14 cellular contexts compared by ENCODE assay signal in the genomic region with DNA sequence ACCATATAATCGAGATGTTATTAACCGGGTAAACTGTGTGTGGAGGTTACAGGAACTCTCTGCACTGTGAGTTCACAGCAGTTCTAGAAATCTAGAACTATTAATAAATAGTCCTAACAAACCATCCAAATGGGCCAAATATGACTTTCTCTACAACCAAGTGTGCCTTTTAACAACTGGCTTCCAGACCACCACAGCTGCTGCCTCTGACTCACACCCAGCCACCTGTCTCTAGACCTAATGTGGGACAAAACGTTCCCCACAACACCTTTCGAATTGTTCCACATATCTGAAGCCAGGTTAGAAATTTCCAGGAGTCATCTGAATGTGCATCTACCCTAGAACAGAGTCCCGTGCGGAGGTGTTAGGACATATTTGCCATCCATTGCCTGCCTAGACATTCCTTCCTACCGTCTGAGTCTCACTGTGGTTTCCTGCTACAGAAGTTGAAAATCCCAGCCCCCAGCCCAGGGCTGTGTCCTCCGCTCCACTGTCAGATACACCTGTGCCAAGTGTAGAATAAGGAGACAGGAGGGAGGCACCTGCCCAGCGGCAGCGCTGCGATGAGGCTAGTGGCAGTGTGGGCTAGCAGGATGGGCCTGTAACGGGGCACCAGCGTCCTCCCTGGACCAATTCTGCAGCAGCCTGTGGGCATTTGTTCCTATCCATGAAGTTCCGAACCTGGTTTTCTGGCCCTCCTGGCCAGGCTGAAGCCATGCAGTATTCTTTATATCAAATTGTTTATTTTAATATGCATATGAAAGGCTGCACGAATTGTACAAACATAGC. TPM values are rescaled to one million over a fixed set of nuclear protein-coding genes. Genes with fewer than 3 reads are reported as not detected.
DNase-seq lines count a peak whose midpoint lies in the region; ATAC-seq, FAIRE-seq and TF ChIP-seq lines count a peak whose summit lies in the region.
"Had no signal": no experiment of that assay in that cellular context is flagged by ENCODE, and none has a peak within 500 bp of the region (broad histone marks: within the 10 kb centered on the region; RNA-seq: fewer than 3 reads in every experiment).

No MANE protein-coding gene starts in this region.

- no peak overlapping the region for H3K9ac ChIP-seq in GM12878 (ENCODE audit: control insufficient read depth, insufficient read depth, low read length)

- TF ChIP-seq CTCF in GM12878 (IDR thresholded peaks at IDR 0.05 in 2 of 3, conservative IDR thresholded peaks at IDR 0.05 in 1 of 3; ENCODE audit: control insufficient read depth in 2 of 3, extremely low read depth in 1 of 3, insufficient read depth in 1 of 3, low read depth in 3 of 3, low read length in 3 of 3): no peak

- no peak overlapping the region for H3K4me3 ChIP-seq in GM12878
- H3K4me3 ChIP-seq: A549 had no signal

- no peaks in the 10 kb centered on the region for H4K20me1 ChIP-seq in GM12878 (ENCODE audit: control insufficient read depth, insufficient read depth)

- FAIRE-seq in GM12878 (lab: Jason Lieb, UNC): peak; percentile 27
- FAIRE-seq: A549, GM18507 had no signal

- no peaks in the 10 kb centered on the region for H3K4me1 ChIP-seq in GM12878 (ENCODE audit: control insufficient read depth, insufficient read depth, low read length)
- H3K4me1 ChIP-seq: A549, BE2C, Caco-2 had no signal

- intact Hi-C loops in GM12878 (cut with micrococcal nuclease; ENCODE audit: unreplicated experiment) (no loop called here), posterior vena cava (cut with DNase I) (no loop called here)

- 65% methylated on average over 15 of the region's 15 CpGs for WGBS in GM12878 (ENCODE audit: insufficient coverage, insufficient replicate concordance, low lambda C conversion rate, missing lambda C conversion rate)

- H3K27me3 ChIP-seq in GM12878 (replicated peaks in 1 of 2; ENCODE audit: control insufficient read depth in 2 of 2, insufficient read depth in 2 of 2, low read length in 1 of 2): no peaks in the 10 kb centered on the region; a peak in 1 of 4 replicates
- H3K27me3 ChIP-seq: BE2C had no signal

- no peak for TF ChIP-seq EP300 in GM12878 (IDR thresholded peaks at IDR 0.05; ENCODE audit: borderline replicate concordance in 1 of 2, control insufficient read depth in 1 of 2, low read depth in 2 of 2, low read length in 2 of 2)

- no peak overlapping the region for H3K27ac ChIP-seq in GM12878 (ENCODE audit: control insufficient read depth, insufficient read depth)
- H3K27ac ChIP-seq: A549, HL-60 had no signal

- H3K36me3 ChIP-seq in GM12878 (ENCODE audit: control insufficient read depth in 2 of 2, insufficient read depth in 2 of 2, low read length in 1 of 2): no peaks in the 10 kb centered on the region
- H3K36me3 ChIP-seq: BE2C had no signal

- TF ChIP-seq POLR2A in GM12878 (IDR thresholded peaks at IDR 0.05; ENCODE audit: low read depth, low read length): no peak

- ATAC-seq in GM12878: no peak
- ATAC-seq: A549 had no signal

- H3K9me3 ChIP-seq in GM12878 (replicated peaks; ENCODE audit: control insufficient read depth, insufficient read depth, low read length): no peaks in the 10 kb centered on the region
- H3K9me3 ChIP-seq: A549, BE2C, Caco-2 had no signal

- TF ChIP-seq RAD21 in GM12878 (IDR thresholded peaks at IDR 0.05; ENCODE audit: insufficient read depth, low read depth, low read length): no peak

- SMC1A ChIA-PET in GM12878 (lab: Charles Lee; ENCODE audit: uncharacterized antibody, unreplicated experiment): no interaction called here

- POLR2A ChIA-PET in GM12878 (lab: Charles Lee): no interaction called here

- RAD21 ChIA-PET in GM12878 (lab: Charles Lee; ENCODE audit: unreplicated experiment): no interaction called here

- CTCF ChIA-PET in GM12878 (lab: Yijun Ruan, JAX): no interaction called here

- in situ Hi-C loops in GM12878 (cut with MboI): no loop called here

- no peak overlapping the region for H2AFZ ChIP-seq in GM12878 (ENCODE audit: control insufficient read depth, low read depth, low read length)

- no peak overlapping the region for H3K4me2 ChIP-seq in GM12878 (ENCODE audit: control insufficient read depth, insufficient read depth)
- H3K4me2 ChIP-seq: A549 had no signal

- DNase-seq in NCI-H69 (lab: John Stamatoyannopoulos, UW) (peak; percentile 44), GM12878 (ENCODE audit: low read depth, low spot score) (no peak), myocyte (ENCODE audit: low read depth) (peak; percentile 57), NCI-H2227 (lab: John Stamatoyannopoulos, UW; ENCODE audit: unreplicated experiment) (no peak), posterior vena cava (ENCODE audit: low spot score) (no peak), SHP77 treated with DMSO at 0.1 percent for 48 hours (lab: John Stamatoyannopoulos, UW) (no peak)
- DNase-seq: BE2C; Caco-2; CD8-positive, alpha-beta memory T cell; HCEC 1CT; HFFc6 had no signal

- H3K79me2 ChIP-seq in GM12878 (ENCODE audit: control insufficient read depth, insufficient read depth, low read length): no peaks in the 10 kb centered on the region

- BruUV-seq in GM12878 (replicated peaks; lab: Mats Ljungman, UMichigan): no TSS peak

TF ChIP-seq in GM12878, 131 proteins besides CTCF, POLR2A, EP300 and RAD21 (continues in another document):
- no peak for TF ChIP-seq ETV6 (conservative IDR thresholded peaks at IDR 0.05 in 1 of 2, IDR thresholded peaks at IDR 0.05 in 1 of 2; ENCODE audit: borderline replicate concordance in 1 of 2, low read depth in 1 of 2)
- no peak for TF ChIP-seq NFIC (IDR thresholded peaks at IDR 0.05; ENCODE audit: low read depth, low read length)
- no peak for TF ChIP-seq NR2C2 (IDR thresholded peaks at IDR 0.05; ENCODE audit: borderline replicate concordance, control insufficient read depth, insufficient read length, low read depth)
- TF ChIP-seq RELA (IDR thresholded peaks at IDR 0.05; ENCODE audit: borderline replicate concordance, partially characterized antibody): no peak
- no peak for TF ChIP-seq CBX3 (IDR thresholded peaks at IDR 0.05; ENCODE audit: borderline replicate concordance, low read depth)
- TF ChIP-seq ZNF384 (IDR thresholded peaks at IDR 0.05; ENCODE audit: borderline replicate concordance, low read depth, low read length): no peak
- TF ChIP-seq, protein P1, sequence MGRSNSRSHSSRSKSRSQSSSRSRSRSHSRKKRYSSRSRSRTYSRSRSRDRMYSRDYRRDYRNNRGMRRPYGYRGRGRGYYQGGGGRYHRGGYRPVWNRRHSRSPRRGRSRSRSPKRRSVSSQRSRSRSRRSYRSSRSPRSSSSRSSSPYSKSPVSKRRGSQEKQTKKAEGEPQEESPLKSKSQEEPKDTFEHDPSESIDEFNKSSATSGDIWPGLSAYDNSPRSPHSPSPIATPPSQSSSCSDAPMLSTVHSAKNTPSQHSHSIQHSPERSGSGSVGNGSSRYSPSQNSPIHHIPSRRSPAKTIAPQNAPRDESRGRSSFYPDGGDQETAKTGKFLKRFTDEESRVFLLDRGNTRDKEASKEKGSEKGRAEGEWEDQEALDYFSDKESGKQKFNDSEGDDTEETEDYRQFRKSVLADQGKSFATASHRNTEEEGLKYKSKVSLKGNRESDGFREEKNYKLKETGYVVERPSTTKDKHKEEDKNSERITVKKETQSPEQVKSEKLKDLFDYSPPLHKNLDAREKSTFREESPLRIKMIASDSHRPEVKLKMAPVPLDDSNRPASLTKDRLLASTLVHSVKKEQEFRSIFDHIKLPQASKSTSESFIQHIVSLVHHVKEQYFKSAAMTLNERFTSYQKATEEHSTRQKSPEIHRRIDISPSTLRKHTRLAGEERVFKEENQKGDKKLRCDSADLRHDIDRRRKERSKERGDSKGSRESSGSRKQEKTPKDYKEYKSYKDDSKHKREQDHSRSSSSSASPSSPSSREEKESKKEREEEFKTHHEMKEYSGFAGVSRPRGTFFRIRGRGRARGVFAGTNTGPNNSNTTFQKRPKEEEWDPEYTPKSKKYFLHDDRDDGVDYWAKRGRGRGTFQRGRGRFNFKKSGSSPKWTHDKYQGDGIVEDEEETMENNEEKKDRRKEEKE (IDR thresholded peaks at IDR 0.05): no peak
- TF ChIP-seq POU2F2 (IDR thresholded peaks at IDR 0.05; ENCODE audit: borderline replicate concordance, low read depth, low read length): no peak
- TF ChIP-seq RCOR1 (conservative IDR thresholded peaks at IDR 0.05; ENCODE audit: low read depth, low read length): no peak
- TF ChIP-seq MEF2B (IDR thresholded peaks at IDR 0.05; ENCODE audit: partially characterized antibody, poor library complexity, severe bottlenecking): no peak
- TF ChIP-seq NFXL1 (IDR thresholded peaks at IDR 0.05; ENCODE audit: borderline replicate concordance): no peak

RNA-seq across cellular contexts. Expression of a gene that starts 28.5 kb away (rescaled TPM):
- 154 and 168 TPM in 2 replicates for total RNA-seq in GM12878 (2013; cell fraction: nucleolus; rRNA removed)
- total RNA-seq in GM12878 (2014; rRNA removed) (28.0 and 35.7 TPM in 2 replicates), GM12878 (2014; rRNA removed; fragmentation: Illumina TruSeq; extraction: Trizol) (30.9 and 33.4 TPM in 2 replicates), GM12878 (2021) (42.8 and 44.5 TPM in 2 replicates), myocyte (23.5 and 27.7 TPM in 2 replicates), posterior vena cava (10 to 100 TPM; 34.3 to 45.4 TPM)
- polyA plus RNA-seq in GM12878 (2011; ENCODE audit: low read depth): 21.1 TPM
- polyA plus RNA-seq in GM12878 (2011; rRNA removed) (28.3 and 30.3 TPM in 2 replicates), GM12878 (2014; fragmentation: Illumina TruSeq; extraction: Trizol) (26.2 and 31.9 TPM in 2 replicates), GM12878 (2014; fragmentation: Nextera tagmentation; extraction: Ambion mirVana) (10 to 100 TPM; 14.0 to 15.8 TPM), GM12878 (2014; rRNA removed) (20.0 and 24.4 TPM in 2 replicates), GM12878 (2016; fragmentation: Nextera tagmentation; extraction: Ambion mirVana) (10 to 100 TPM; 19.7 to 19.8 TPM)
- 17.1 and 18.2 TPM in 2 replicates for polyA plus RNA-seq in GM12878 (2011; cell fraction: cytosol; rRNA removed)
- polyA plus RNA-seq in GM12878 (2011; cell fraction: nucleus; rRNA removed): 70.7 and 74.8 TPM in 2 replicates
- 22.7 and 25.9 TPM in 2 replicates for polyA plus RNA-seq in GM12878 (2012)
- polyA minus RNA-seq in GM12878 (2011; rRNA and poly(A)+ RNA removed): 35.0 and 44.7 TPM in 2 replicates
- polyA minus RNA-seq in GM12878 (2011; cell fraction: cytosol; rRNA and poly(A)+ RNA removed): 9.2 and 17.6 TPM in 2 replicates
- 53.7 and 88.4 TPM in 2 replicates for polyA minus RNA-seq in GM12878 (2011; cell fraction: nucleus; rRNA and poly(A)+ RNA removed)
- 19.8 TPM for polyA plus RNA-seq in myocyte (2012)

Comparison
In these comparisons a context has a peak if more than half of its experiments do, and no peak if none do; other contexts are left out.
1. DNase-seq: peak in NCI-H69 (single experiment) and myocyte (single experiment); none in GM12878 (single experiment), NCI-H2227 (single experiment), posterior vena cava (single experiment) and SHP77 treated with DMSO at 0.1 percent for 48 hours (single experiment).